In the genomic region with DNA sequence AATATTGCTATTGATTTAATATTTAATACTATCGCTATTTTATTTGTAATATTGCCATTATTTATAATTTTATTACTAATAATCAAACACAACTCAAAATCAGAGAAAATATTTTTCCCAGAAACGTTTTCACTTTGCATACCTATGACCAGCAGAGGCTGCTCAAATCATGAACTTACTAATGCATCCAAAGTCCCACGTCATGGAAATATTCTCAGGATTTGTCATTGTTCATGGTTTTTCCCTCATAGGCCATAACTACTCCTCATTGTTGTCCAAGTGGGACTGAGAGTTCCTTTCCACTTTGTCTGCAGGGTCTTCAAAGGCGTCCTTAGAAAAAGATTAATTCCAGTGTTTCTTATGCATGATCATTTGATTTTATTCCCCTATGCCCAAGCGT, we compare ENCODE assay signal across 1 cellular context.
TF ChIP-seq lines count a peak whose summit lies in the region.

No MANE protein-coding gene starts in this region.

TF ChIP-seq in IMR-90, 13 proteins besides CTCF, POLR2A, EP300 and RAD21 (continued from another document):
- TF ChIP-seq, protein P1, sequence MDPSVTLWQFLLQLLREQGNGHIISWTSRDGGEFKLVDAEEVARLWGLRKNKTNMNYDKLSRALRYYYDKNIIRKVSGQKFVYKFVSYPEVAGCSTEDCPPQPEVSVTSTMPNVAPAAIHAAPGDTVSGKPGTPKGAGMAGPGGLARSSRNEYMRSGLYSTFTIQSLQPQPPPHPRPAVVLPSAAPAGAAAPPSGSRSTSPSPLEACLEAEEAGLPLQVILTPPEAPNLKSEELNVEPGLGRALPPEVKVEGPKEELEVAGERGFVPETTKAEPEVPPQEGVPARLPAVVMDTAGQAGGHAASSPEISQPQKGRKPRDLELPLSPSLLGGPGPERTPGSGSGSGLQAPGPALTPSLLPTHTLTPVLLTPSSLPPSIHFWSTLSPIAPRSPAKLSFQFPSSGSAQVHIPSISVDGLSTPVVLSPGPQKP (IDR thresholded peaks at IDR 0.05; ENCODE audit: borderline replicate concordance, low read depth, low read length): no peak
TF ChIP-seq in IMR-90: peak in this region for 1.
